ENCODE assay signal across 1 cellular context in genomic region chr12:122747224-122748175, GRCh38.
TF ChIP-seq lines count a peak whose summit lies in the region.

No MANE protein-coding gene starts in this region.

TF ChIP-seq in HepG2, 621 proteins besides CTCF, POLR2A, EP300 and RAD21:
- TF ChIP-seq PPARG (CRISPR knock-in tag; conservative IDR thresholded peaks at IDR 0.05): no peak
- no peak for TF ChIP-seq TOE1 (CRISPR knock-in tag; IDR thresholded peaks at IDR 0.05)
- no peak for TF ChIP-seq RFXAP (CRISPR knock-in tag; IDR thresholded peaks at IDR 0.05; ENCODE audit: borderline replicate concordance)
- TF ChIP-seq ZNF841 (CRISPR knock-in tag; IDR thresholded peaks at IDR 0.05; ENCODE audit: borderline replicate concordance): no peak
- TF ChIP-seq AKNA (CRISPR knock-in tag; IDR thresholded peaks at IDR 0.05; ENCODE audit: borderline replicate concordance): no peak
- TF ChIP-seq KAT7 (CRISPR knock-in tag; IDR thresholded peaks at IDR 0.05; ENCODE audit: borderline replicate concordance): no peak
- TF ChIP-seq WIZ (CRISPR knock-in tag; IDR thresholded peaks at IDR 0.05): no peak
- TF ChIP-seq NBN (conservative IDR thresholded peaks at IDR 0.05): no peak
- no peak for TF ChIP-seq SRSF4 (IDR thresholded peaks at IDR 0.05; ENCODE audit: low read depth, low read length, poor library complexity, severe bottlenecking)
- TF ChIP-seq MED8 (CRISPR knock-in tag; IDR thresholded peaks at IDR 0.05; ENCODE audit: insufficient replicate concordance): no peak
- no peak for TF ChIP-seq ZNF572 (CRISPR knock-in tag; IDR thresholded peaks at IDR 0.05)
- no peak for TF ChIP-seq ZNF17 (CRISPR knock-in tag; IDR thresholded peaks at IDR 0.05)
- TF ChIP-seq NFE2L2 (IDR thresholded peaks at IDR 0.05; ENCODE audit: low read length): no peak
- TF ChIP-seq ZNF674 (CRISPR knock-in tag; IDR thresholded peaks at IDR 0.05; ENCODE audit: low read depth): no peak
- no peak for TF ChIP-seq RCOR2 (CRISPR knock-in tag; IDR thresholded peaks at IDR 0.05)
- no peak for TF ChIP-seq NFAT5 (CRISPR knock-in tag; IDR thresholded peaks at IDR 0.05)
- TF ChIP-seq ZNF136 (CRISPR knock-in tag; IDR thresholded peaks at IDR 0.05; ENCODE audit: low read depth): no peak
- no peak for TF ChIP-seq HHEX (CRISPR knock-in tag; IDR thresholded peaks at IDR 0.05)
